Comparison of ENCODE assay signal across 8 cellular contexts in the genomic region with DNA sequence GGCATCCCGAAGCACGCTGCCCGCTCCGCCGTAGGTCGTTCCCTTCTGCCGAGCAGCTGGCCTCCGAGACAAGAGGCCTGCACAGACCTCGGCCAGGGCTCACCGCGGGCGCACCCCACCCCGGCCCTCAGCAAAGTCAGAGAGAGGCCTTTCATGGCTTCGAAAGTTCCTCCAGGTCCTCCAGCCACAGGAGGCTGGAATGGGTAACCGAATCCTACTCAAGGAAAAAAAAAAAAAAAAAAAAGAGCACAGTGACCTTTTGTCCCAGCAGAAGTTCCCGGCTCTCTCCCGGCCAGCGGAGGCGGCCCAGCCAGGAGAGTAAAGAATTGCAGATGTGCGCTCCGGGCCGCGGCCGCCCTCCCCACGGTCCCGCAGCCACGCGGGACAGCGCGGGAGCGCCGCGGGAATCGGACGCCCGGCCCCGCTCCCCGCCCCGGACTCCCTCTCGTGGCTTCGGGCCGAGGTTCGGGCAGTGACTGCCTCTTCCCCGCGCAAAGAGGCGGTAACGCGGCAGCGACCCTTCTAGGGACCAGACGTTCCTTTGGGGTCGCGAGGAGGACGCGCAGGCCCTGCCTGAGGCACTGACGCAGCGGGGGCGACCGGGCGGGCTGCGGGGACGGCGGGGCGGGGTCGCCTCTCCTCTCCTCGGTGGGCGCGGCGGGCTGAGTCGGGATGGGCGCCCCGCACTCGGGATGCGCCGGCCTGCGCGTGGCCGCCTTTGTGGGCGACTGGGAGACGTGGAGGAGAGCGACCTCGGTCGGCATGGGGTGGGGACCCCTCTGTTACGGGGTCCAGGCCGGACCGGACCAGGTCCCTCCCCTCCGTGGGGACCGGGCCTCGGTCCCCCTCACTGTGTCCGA. TPM values are rescaled to one million over a fixed set of nuclear protein-coding genes. Genes with fewer than 3 reads are reported as not detected.
A peak's percentile ranks its signal among the peaks of the same experiment; 100 is the strongest.
DNase-seq lines count a peak whose midpoint lies in the region; ATAC-seq, FAIRE-seq and TF ChIP-seq lines count a peak whose summit lies in the region.

No MANE protein-coding gene starts in this region.

- 8 to 16% (median 11%) methylated on average over 35 to 89 of the region's 89 CpGs for WGBS in stomach, 5 donors

- no peak for ATAC-seq in GM18517 (IDR thresholded peaks at IDR 0.05; ENCODE audit: unreplicated experiment)

- H4K20me1 ChIP-seq in keratinocyte (ENCODE audit: control insufficient read depth, extremely low read depth, insufficient read depth, low read length), result no peaks in the 10 kb centered on the region

- H3K36me3 ChIP-seq in keratinocyte (ENCODE audit: control insufficient read depth in 2 of 2, extremely low read depth in 1 of 2, insufficient read depth in 2 of 2, low read length in 2 of 2) (no peaks in the 10 kb centered on the region), stomach (no peaks in the 10 kb centered on the region)

- H3K27ac ChIP-seq in keratinocyte (ENCODE audit: control insufficient read depth, insufficient read depth, low read length) (no peak overlapping the region), stomach (peak overlapping the region; percentile 25 to 86 (median 77))

- H3K4me1 ChIP-seq in keratinocyte (ENCODE audit: control insufficient read depth, extremely low read depth, insufficient read depth, low read length) (no peaks in the 10 kb centered on the region), stomach (peaks cover 15 to 36% (median 26%) of the 10 kb centered on the region in 4 donors)

- TF ChIP-seq EP300 in stomach (IDR thresholded peaks at IDR 0.05), result no peak

- DNase-seq in activated T-cell treated with anti-CD3 and anti-CD28 coated beads, Interleukin-2, amount 50 U/mL, for 1 hour, result peak; percentile 38
- DNase-seq in activated T-cell treated with anti-CD3 and anti-CD28 coated beads for 4 hours (no peak), astrocyte of the hippocampus (ENCODE audit: low read depth, low spot score) (peak; percentile 56), keratinocyte (ENCODE audit: low read depth, low spot score) (no peak), stomach (no peak), GF-D8 (lab: John Stamatoyannopoulos, UW) (no peak), putamen (ENCODE audit: low spot score) (no peak)

- no peak overlapping the region for H2AFZ ChIP-seq in keratinocyte (ENCODE audit: control insufficient read depth, low read length)

- H3K9me3 ChIP-seq in keratinocyte (ENCODE audit: control insufficient read depth, low read depth, low read length) (no peaks in the 10 kb centered on the region), stomach (no peaks in the 10 kb centered on the region)

- dilution Hi-C loops in keratinocyte (cut with MboI; ENCODE audit: extremely low pct_ligation_motif_present, low sequenced_read_pairs), result no loop called here

- FAIRE-seq in keratinocyte (lab: Jason Lieb, UNC), result no peak

- TF ChIP-seq CTCF in keratinocyte (optimal IDR thresholded peaks at IDR 0.05 in 1 of 3, IDR thresholded peaks at IDR 0.05 in 1 of 3, conservative IDR thresholded peaks at IDR 0.05 in 1 of 3; ENCODE audit: extremely low read depth in 1 of 3, insufficient read depth in 2 of 3, low read length in 3 of 3), result no peak
- TF ChIP-seq CTCF in stomach (IDR thresholded peaks at IDR 0.05), result no peak

- H3K9ac ChIP-seq in keratinocyte (ENCODE audit: control insufficient read depth, extremely low read depth, insufficient read depth, low read length), result no peak overlapping the region

- no peaks in the 10 kb centered on the region for H3K9me1 ChIP-seq in keratinocyte (ENCODE audit: control insufficient read depth, extremely low read depth, insufficient read depth, low read length)

- H3K4me3 ChIP-seq in keratinocyte (ENCODE audit: control insufficient read depth in 2 of 3, extremely low read depth in 1 of 3, insufficient read depth in 2 of 3, low read depth in 1 of 3, low read length in 3 of 3), result peak overlapping the region in 2 of 3 experiments; percentile 36 to 62
- peak overlapping the region; percentile 68 to 75 (median 70) for H3K4me3 ChIP-seq in stomach

- no peaks in the 10 kb centered on the region for H3K79me2 ChIP-seq in keratinocyte (ENCODE audit: control insufficient read depth, insufficient read depth, low read length)

- intact Hi-C loops in stomach (cut with DNase I; ENCODE audit: low total_unique reads), result no loop called here

- H3K27me3 ChIP-seq in keratinocyte (ENCODE audit: control insufficient read depth, extremely low read depth, insufficient read depth, low read length) (peaks cover 49% of the 10 kb centered on the region), stomach (peaks cover 0 to 53% (median 38%) of the 10 kb centered on the region in 3 donors)

- no peak for TF ChIP-seq POLR2A in stomach (IDR thresholded peaks at IDR 0.05)

- H3K4me2 ChIP-seq in keratinocyte (ENCODE audit: control insufficient read depth, extremely low read depth, insufficient read depth, low read depth, low read length), result peak overlapping the region; percentile 64

RNA-seq across cellular contexts. Expression of a gene that starts 0.8 kb away (rescaled TPM):
- polyA plus RNA-seq in keratinocyte (0.02 to 0.04 TPM in 2 of 3 replicates, not detected in the other), stomach (1 to 10 TPM; 3.5 to 4.7 (median 4.3) TPM)
- 0.11 TPM for polyA plus RNA-seq in keratinocyte (2011; ENCODE audit: low read depth)
- polyA plus RNA-seq in keratinocyte (2011; cell fraction: cytosol; rRNA removed), result 0.10 TPM in 1 of 2 replicates, not detected in the other
- 0.10 and 0.28 TPM in 2 replicates for polyA plus RNA-seq in keratinocyte (2011; cell fraction: nucleus; rRNA removed)
- polyA plus RNA-seq in keratinocyte (2012; ENCODE audit: low replicate concordance), result 0.11 TPM in 1 of 2 replicates, not detected in the other
- polyA minus RNA-seq in keratinocyte, result 0.03 to 0.06 TPM in 2 of 3 replicates, not detected in the other
- polyA minus RNA-seq in keratinocyte (2011; cell fraction: cytosol; rRNA and poly(A)+ RNA removed), result not detected
- polyA minus RNA-seq in keratinocyte (2011; cell fraction: nucleus; rRNA and poly(A)+ RNA removed), result 0.23 TPM in 1 of 2 replicates, not detected in the other
- total RNA-seq in stomach, result 10 to 100 TPM in 4 of 5 donors, 1 to 10 TPM in 1; 3.5 to 54.5 (median 19.8) TPM

Comparison
In these comparisons a context has a peak if more than half of its experiments do, and no peak if none do; other contexts are left out.
1. DNase-seq: peak in activated T-cell treated with anti-CD3 and anti-CD28 coated beads, Interleukin-2, amount 50 U/mL, for 1 hour (single experiment) and astrocyte of the hippocampus (single experiment); none in activated T-cell treated with anti-CD3 and anti-CD28 coated beads for 4 hours (single experiment), keratinocyte (single experiment), stomach (single experiment), GF-D8 (single experiment) and putamen (single experiment).